In the genomic region with DNA sequence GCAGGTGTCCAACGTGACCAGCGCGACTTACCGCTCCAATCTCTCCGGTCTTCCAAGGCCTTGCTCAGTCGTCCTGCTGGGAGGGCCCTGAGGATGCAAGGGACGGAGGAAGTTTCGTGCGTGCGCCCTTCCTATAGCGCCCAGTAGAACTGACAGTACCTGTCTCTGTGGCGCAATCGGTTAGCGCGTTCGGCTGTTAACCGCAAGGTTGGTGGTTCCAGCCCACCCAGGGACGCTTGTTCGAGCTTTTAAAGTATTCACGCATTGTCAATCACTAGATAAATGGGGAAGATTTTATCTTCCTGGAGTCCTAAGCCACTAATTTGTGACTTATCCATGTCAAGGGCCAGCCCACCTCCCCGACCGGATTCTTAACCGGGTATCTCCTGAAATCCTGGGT, we compare ENCODE assay signal across 8 cellular contexts.
DNase-seq lines count a peak whose midpoint lies in the region; FAIRE-seq and TF ChIP-seq lines count a peak whose summit lies in the region.
"Not testable (repeated sequence)": the region's sequence is repeated elsewhere in the genome, so short reads cannot be mapped to it uniquely, and the experiment has no call there.

No MANE protein-coding gene starts in this region.

- not testable (repeated sequence) for H3K27me3 ChIP-seq in endothelial cell of umbilical vein (ENCODE audit: control insufficient read depth in 2 of 2, insufficient read depth in 2 of 2, low read length in 2 of 2); stomach

- not testable (repeated sequence) for TF ChIP-seq POLR2A in endothelial cell of umbilical vein (IDR thresholded peaks at IDR 0.05; ENCODE audit: low read depth, low read length); stomach (IDR thresholded peaks at IDR 0.05)

- not testable (repeated sequence) for H3K9ac ChIP-seq in endothelial cell of umbilical vein (replicated peaks; ENCODE audit: extremely low read depth, insufficient read depth, low read length)

- not testable (repeated sequence) for H3K36me3 ChIP-seq in endothelial cell of umbilical vein (ENCODE audit: control insufficient read depth in 2 of 2, extremely low read depth in 1 of 2, insufficient read depth in 2 of 2, low read length in 2 of 2); stomach

- not testable (repeated sequence) for H3K9me1 ChIP-seq in endothelial cell of umbilical vein (replicated peaks; ENCODE audit: control insufficient read depth, extremely low read depth, insufficient read depth, low read length)

- CTCF ChIA-PET in endothelial cell of umbilical vein (lab: Charles Lee): not testable (repeated sequence)

- H3K4me3 ChIP-seq in endothelial cell of umbilical vein (replicated peaks in 1 of 3; ENCODE audit: insufficient read depth in 1 of 3, low read depth in 1 of 3, low read length in 3 of 3): peak overlapping the region in 1 of 3 experiments; percentile 18
- H3K4me3 ChIP-seq in stomach: peak overlapping the region; percentile 26 to 42 (median 33)

- TF ChIP-seq EP300 in stomach (IDR thresholded peaks at IDR 0.05): not testable (repeated sequence)

- peak overlapping the region; percentile 42 for H3K4me2 ChIP-seq in endothelial cell of umbilical vein (ENCODE audit: insufficient read depth, low read length)

- H3K9me3 ChIP-seq in endothelial cell of umbilical vein (replicated peaks; ENCODE audit: control insufficient read depth, insufficient read depth, low read length); stomach: not testable (repeated sequence)

- POLR2A ChIA-PET in endothelial cell of umbilical vein (lab: Charles Lee): not testable (repeated sequence)

- not testable (repeated sequence) for H3K27me3 Mint-ChIP-seq in T-helper 2 cell treated with Interferon-gamma antibody and Interleukin-4, amounts not matched to agents 5 μg/mL and 100 μg/mL, for 36 hours (ENCODE audit: low read depth)

- DNase-seq in DMS53 (lab: John Stamatoyannopoulos, UW): peak; percentile 88
- DNase-seq in NCI-H1694 (lab: John Stamatoyannopoulos, UW): peak; percentile 90
- DNase-seq in T-helper 2 cell treated with Interferon-gamma antibody and Interleukin-4, amounts not matched to agents 5 μg/mL and 100 μg/mL, for 36 hours (ENCODE audit: low spot score): peak; percentile 37
- DNase-seq in activated naive CD4-positive, alpha-beta T cell treated with Interleukin-2 at 50 U/mL for 16 hours: peak; percentile 47
- DNase-seq in endothelial cell of umbilical vein (ENCODE audit: low read depth, low spot score): peak; percentile 35
- DNase-seq in left kidney (ENCODE audit: low read depth, low spot score): peak; percentile 77
- DNase-seq in retina: peak; percentile 81
- DNase-seq in stomach: peak; percentile 26

- BruUV-seq in endothelial cell of umbilical vein (replicated peaks; lab: Mats Ljungman, UMichigan): not testable (repeated sequence)

- not testable (repeated sequence) for H4K20me1 ChIP-seq in endothelial cell of umbilical vein (replicated peaks; ENCODE audit: control insufficient read depth, extremely low read depth, insufficient read depth, low read length)

- peak overlapping the region; percentile 81 for H2AFZ ChIP-seq in endothelial cell of umbilical vein (ENCODE audit: low read depth, low read length)

- FAIRE-seq in endothelial cell of umbilical vein (lab: Jason Lieb, UNC): not testable (repeated sequence)

- not testable (repeated sequence) for H3K79me2 ChIP-seq in endothelial cell of umbilical vein (ENCODE audit: control insufficient read depth, insufficient read depth, low read length)

- intact Hi-C loops in endothelial cell of umbilical vein (cut with micrococcal nuclease); stomach (cut with DNase I; ENCODE audit: low total_unique reads): not testable (repeated sequence)

- dilution Hi-C loops in endothelial cell of umbilical vein (cut with MboI; ENCODE audit: extremely low pct_ligation_motif_present, low sequenced_read_pairs): not testable (repeated sequence)

- TF ChIP-seq CTCF in endothelial cell of umbilical vein (IDR thresholded peaks at IDR 0.05; ENCODE audit: extremely low read depth in 1 of 2, insufficient read depth in 1 of 2, low read depth in 1 of 2, low read length in 2 of 2); stomach (IDR thresholded peaks at IDR 0.05): not testable (repeated sequence)

- H3K36me3 Mint-ChIP-seq in T-helper 2 cell treated with Interferon-gamma antibody and Interleukin-4, amounts not matched to agents 5 μg/mL and 100 μg/mL, for 36 hours (ENCODE audit: low read depth): not testable (repeated sequence)

- H3K4me3 Mint-ChIP-seq in T-helper 2 cell treated with Interferon-gamma antibody and Interleukin-4, amounts not matched to agents 5 μg/mL and 100 μg/mL, for 36 hours: peak overlapping the region; percentile 84

- H3K4me1 Mint-ChIP-seq in T-helper 2 cell treated with Interferon-gamma antibody and Interleukin-4, amounts not matched to agents 5 μg/mL and 100 μg/mL, for 36 hours (ENCODE audit: low read depth): not testable (repeated sequence)

- H3K27ac ChIP-seq in endothelial cell of umbilical vein (ENCODE audit: insufficient read depth, low read depth, low read length): not testable (repeated sequence)
- peak overlapping the region; percentile 21 to 78 (median 57) for H3K27ac ChIP-seq in stomach

- H3K4me1 ChIP-seq in endothelial cell of umbilical vein (ENCODE audit: control insufficient read depth, extremely low read depth, insufficient read depth, low read length); stomach: not testable (repeated sequence)

- H3K27ac Mint-ChIP-seq in T-helper 2 cell treated with Interferon-gamma antibody and Interleukin-4, amounts not matched to agents 5 μg/mL and 100 μg/mL, for 36 hours: peak overlapping the region; percentile 85

- H3K9me3 Mint-ChIP-seq in T-helper 2 cell treated with Interferon-gamma antibody and Interleukin-4, amounts not matched to agents 5 μg/mL and 100 μg/mL, for 36 hours: not testable (repeated sequence)

- 0 to 3% (median 2%) methylated on average over 13 to 20 of the region's 23 CpGs for WGBS in stomach, 5 donors

Comparison
In these comparisons a context has a peak if more than half of its experiments do, and no peak if none do; other contexts are left out.
1. DNase-seq: peak in every context shown above with its lines; median percentile 90 in NCI-H1694; 88 in DMS53; 81 in retina; 77 in left kidney; 47 in activated naive CD4-positive, alpha-beta T cell treated with Interleukin-2 at 50 U/mL for 16 hours; 37 in T-helper 2 cell treated with Interferon-gamma antibody and Interleukin-4, amounts not matched to agents 5 μg/mL and 100 μg/mL, for 36 hours; 35 in endothelial cell of umbilical vein; 26 in stomach.